Comparison of ENCODE assay signal across 16 cellular contexts in the genomic region with DNA sequence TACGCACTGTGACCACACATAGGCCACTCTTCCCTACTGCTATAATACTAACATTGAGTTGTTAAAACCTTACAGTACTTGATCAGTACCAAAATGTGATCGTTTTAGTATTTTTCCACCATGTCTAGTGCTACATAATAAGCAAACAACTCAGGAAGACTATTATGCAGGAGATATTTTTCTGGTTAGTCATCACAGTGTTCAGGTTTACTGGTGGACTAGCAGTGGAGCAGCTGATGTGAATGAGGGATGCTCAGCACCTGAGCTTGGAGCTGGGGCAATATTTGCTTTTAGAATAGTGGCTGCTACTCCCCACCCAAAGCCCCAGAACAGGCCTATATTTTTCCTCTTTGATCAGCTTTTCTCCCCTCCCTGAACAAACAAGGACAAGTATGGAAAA.
"Had no signal": no experiment of that assay in that cellular context is flagged by ENCODE, and none has a peak within 500 bp of the region (broad histone marks: within the 10 kb centered on the region; RNA-seq: fewer than 3 reads in every experiment).

No MANE protein-coding gene starts in this region.

- H3K27me3 ChIP-seq: brain microvascular endothelial cell, ovary, sigmoid colon had no signal

- ATAC-seq: stimulated activated effector memory CD8-positive, alpha-beta T cell treated with anti-CD3 and anti-CD28 coated beads, Interleukin-12 subunit alpha, Interleukin-12 subunit beta, amount 100 ng/mL, for 72 hours; T-helper 17 cell had no signal

- DNase-seq: activated CD4-positive, alpha-beta memory T cell treated with anti-CD3 and anti-CD28 coated beads for 36 hours; activated effector memory CD4-positive, alpha-beta T cell treated with anti-CD3 and anti-CD28 coated beads, Interleukin-2, amount 50 U/mL, for 16 hours; activated T-cell treated with anti-CD3 and anti-CD28 coated beads, Interleukin-2, amount 50 U/mL, for 24 hours; amniotic stem cell; brain microvascular endothelial cell; cerebellar nuclear complex; effector memory CD4-positive, alpha-beta T cell; foreskin melanocyte; head of caudate nucleus; immature natural killer cell; ovary; sigmoid colon; T-helper 17 cell; WERI-Rb-1 had no signal

- H3K4me3 ChIP-seq: lung, ovary, sigmoid colon had no signal

- H3K9me3 ChIP-seq: ovary, sigmoid colon had no signal

- H3K4me1 ChIP-seq: sigmoid colon had no signal

- H3K36me3 ChIP-seq: brain microvascular endothelial cell, ovary, sigmoid colon, WERI-Rb-1 had no signal

- H3K27ac ChIP-seq: brain microvascular endothelial cell, ovary, sigmoid colon, WERI-Rb-1 had no signal
